Comparison of ENCODE assay signal across 23 cellular contexts in genomic region chr22:38041760-38042584, GRCh38. TPM values are rescaled to one million over a fixed set of nuclear protein-coding genes. Genes with fewer than 3 reads are reported as not detected.
DNase-seq lines count a peak whose midpoint lies in the region; ATAC-seq and TF ChIP-seq lines count a peak whose summit lies in the region.
"Had no signal": no experiment of that assay in that cellular context is flagged by ENCODE, and none has a peak within 500 bp of the region (broad histone marks: within the 10 kb centered on the region; RNA-seq: fewer than 3 reads in every experiment).

No MANE protein-coding gene starts in this region.

- peak overlapping the region; percentile 22 for H3K9ac ChIP-seq in Loucy (ENCODE audit: low read depth, low read length, poor library complexity, severe bottlenecking)
- no peak overlapping the region for H3K9ac ChIP-seq in neural progenitor cell
- H3K9ac ChIP-seq: KMS-11 had no signal

- intact Hi-C loops in CD14-positive monocyte (cut with micrococcal nuclease): no loop called here
- intact Hi-C loops in activated CD8-positive, alpha-beta T cell treated with anti-CD3 and anti-CD28 coated beads for 36 hours (cut with micrococcal nuclease): no loop called here

- H3K79me2 ChIP-seq in Loucy (ENCODE audit: insufficient read depth, low read length) (no peaks in the 10 kb centered on the region), neural progenitor cell (ENCODE audit: low read depth) (no peaks in the 10 kb centered on the region)

- H3K9me3 Mint-ChIP-seq in CD14-positive monocyte (peaks cover 0 to 2% (median 0%) of the 10 kb centered on the region in 7 donors), neural progenitor cell (no peaks in the 10 kb centered on the region)
- H3K9me3 Mint-ChIP-seq in activated CD8-positive, alpha-beta T cell treated with anti-CD3 and anti-CD28 coated beads for 36 hours: no peaks in the 10 kb centered on the region
- H3K9me3 Mint-ChIP-seq: activated naive CD4-positive, alpha-beta T cell treated with anti-CD3 and anti-CD28 coated beads, Interleukin-2, amount 50 U/mL, for 72 hours; activated T-cell treated with anti-CD3 and anti-CD28 coated beads, Interleukin-2, amount 50 U/mL, for 24 hours had no signal

- no peak overlapping the region for H3K4me3 ChIP-seq in Loucy (ENCODE audit: low read length, poor library complexity, severe bottlenecking)
- no peak overlapping the region for H3K4me3 ChIP-seq in neural progenitor cell
- H3K4me3 ChIP-seq: body of pancreas, Peyer's patch, vagina had no signal

- H3K27me3 ChIP-seq in Loucy (ENCODE audit: insufficient read depth, low read length, poor library complexity, severe bottlenecking) (no peaks in the 10 kb centered on the region), neural progenitor cell (no peaks in the 10 kb centered on the region)
- H3K27me3 ChIP-seq: body of pancreas, Peyer's patch, vagina had no signal

- H3F3A ChIP-seq in Loucy (ENCODE audit: low read depth): no peaks in the 10 kb centered on the region
- peaks cover 13% of the 10 kb centered on the region for H3F3A ChIP-seq in neural progenitor cell (ENCODE audit: low read depth)

- H3K36me3 Mint-ChIP-seq in CD14-positive monocyte: no peaks in the 10 kb centered on the region
- H3K36me3 Mint-ChIP-seq in neural progenitor cell: no peaks in the 10 kb centered on the region
- H3K36me3 Mint-ChIP-seq in activated CD8-positive, alpha-beta T cell treated with anti-CD3 and anti-CD28 coated beads for 36 hours (ENCODE audit: low read depth): no peaks in the 10 kb centered on the region
- H3K36me3 Mint-ChIP-seq: activated naive CD4-positive, alpha-beta T cell treated with anti-CD3 and anti-CD28 coated beads, Interleukin-2, amount 50 U/mL, for 72 hours had no signal

- DNase-seq in CD14-positive monocyte (ENCODE audit: low spot score) (no peak), caudate nucleus (lab: John Stamatoyannopoulos, UW) (no peak), neural progenitor cell (ENCODE audit: low spot score) (no peak), COR-L47 (lab: John Stamatoyannopoulos, UW) (no peak)
- no peak for DNase-seq in activated CD8-positive, alpha-beta T cell treated with anti-CD3 and anti-CD28 coated beads for 36 hours
- DNase-seq: activated CD4-positive, alpha-beta T cell treated with anti-CD3 and anti-CD28 coated beads, Interleukin-2, amount 50 U/mL, for 48 hours; activated T-cell treated with anti-CD3 and anti-CD28 coated beads, Interleukin-2, amount 50 U/mL, for 24 hours; body of pancreas; cortex of kidney; NCI-H1417 treated with DMSO at 0.1 percent for 48 hours; NCI-H774; Peyer's patch; stimulated activated CD4-positive, alpha-beta T cell treated with anti-CD3 and anti-CD28 coated beads, Interleukin-1b, Interleukin-23, amount 100 ng/mL, for 48 hours; SW 1271; WERI-Rb-1 had no signal

- peak overlapping the region; percentile 17 for H3K4me2 ChIP-seq in Loucy (ENCODE audit: low read depth, low read length, poor library complexity, severe bottlenecking)
- no peak overlapping the region for H3K4me2 ChIP-seq in neural progenitor cell
- H3K4me2 ChIP-seq: KMS-11 had no signal

- H3K36me3 ChIP-seq in Loucy (ENCODE audit: insufficient read depth, low read length) (no peaks in the 10 kb centered on the region), neural progenitor cell (no peaks in the 10 kb centered on the region)
- H3K36me3 ChIP-seq: Peyer's patch, vagina, WERI-Rb-1 had no signal

- no peaks in the 10 kb centered on the region for H3K9me3 ChIP-seq in Loucy (ENCODE audit: insufficient read depth, low read depth, low read length)
- no peaks in the 10 kb centered on the region for H3K9me3 ChIP-seq in neural progenitor cell (ENCODE audit: low read depth)
- H3K9me3 ChIP-seq: body of pancreas, Peyer's patch, vagina had no signal

- POLR2A ChIA-PET in activated CD8-positive, alpha-beta T cell treated with anti-CD3 and anti-CD28 coated beads for 36 hours (lab: Charles Lee): no interaction called here

- H4K20me1 ChIP-seq in Loucy (ENCODE audit: insufficient read depth, low read length, poor library complexity, severe bottlenecking): no peaks in the 10 kb centered on the region
- H4K20me1 ChIP-seq in neural progenitor cell (ENCODE audit: low read depth): no peaks in the 10 kb centered on the region

- H3K4me1 Mint-ChIP-seq in CD14-positive monocyte: peaks cover 26% of the 10 kb centered on the region
- peaks cover 16% of the 10 kb centered on the region for H3K4me1 Mint-ChIP-seq in neural progenitor cell
- H3K4me1 Mint-ChIP-seq in activated CD8-positive, alpha-beta T cell treated with anti-CD3 and anti-CD28 coated beads for 36 hours (ENCODE audit: low read depth): no peaks in the 10 kb centered on the region

- no peaks in the 10 kb centered on the region for H3K9me2 ChIP-seq in Loucy (replicated peaks; ENCODE audit: low read depth, low read length)

- ATAC-seq in HG02938 (IDR thresholded peaks at IDR 0.05; ENCODE audit: unreplicated experiment) (no peak), SK-N-SH treated with all-trans-retinoic acid at 6 μM for 48 hours (no peak)
- ATAC-seq in activated CD8-positive, alpha-beta T cell treated with anti-CD3 and anti-CD28 coated beads for 36 hours: no peak
- ATAC-seq: activated naive CD4-positive, alpha-beta T cell treated with anti-CD3 and anti-CD28 coated beads, Interleukin-2, amount 50 U/mL, for 72 hours; body of pancreas had no signal

- H3K27ac ChIP-seq in caudate nucleus (ENCODE audit: low read depth, low read length) (peak overlapping the region; percentile 99), neural progenitor cell (no peak overlapping the region)
- H3K27ac ChIP-seq: body of pancreas, KMS-11, Peyer's patch, vagina, WERI-Rb-1 had no signal

- H2AFZ ChIP-seq in Loucy (ENCODE audit: low read length) (no peak overlapping the region; the same call in 1 of the 2 replicates), neural progenitor cell (replicated peaks) (no peak overlapping the region)

- H3K27me3 Mint-ChIP-seq in CD14-positive monocyte (ENCODE audit: low read depth in 3 of 3): peaks cover 0 to 3% (median 2%) of the 10 kb centered on the region in 3 donors
- H3K27me3 Mint-ChIP-seq in neural progenitor cell (ENCODE audit: insufficient read depth, low read depth): peaks cover 22% of the 10 kb centered on the region
- H3K27me3 Mint-ChIP-seq in activated CD8-positive, alpha-beta T cell treated with anti-CD3 and anti-CD28 coated beads for 36 hours: no peaks in the 10 kb centered on the region
- H3K27me3 Mint-ChIP-seq: activated T-cell treated with anti-CD3 and anti-CD28 coated beads, Interleukin-2, amount 50 U/mL, for 24 hours had no signal

- CTCF ChIA-PET in activated CD8-positive, alpha-beta T cell treated with anti-CD3 and anti-CD28 coated beads for 36 hours (lab: Charles Lee): interaction anchor here (2.3 kb wide), 1 partner anchor 10 kb away, joined by 10 read pairs; no protein-coding TSS in a partner anchor

- H3K4me1 ChIP-seq in Loucy (ENCODE audit: insufficient read depth, low read length, poor library complexity, severe bottlenecking) (peaks cover 14% of the 10 kb centered on the region), neural progenitor cell (peaks cover 12% of the 10 kb centered on the region)
- H3K4me1 ChIP-seq: body of pancreas, Peyer's patch had no signal

- TF ChIP-seq CTCF in CD14-positive monocyte (IDR thresholded peaks at IDR 0.05) (no peak), Loucy (conservative IDR thresholded peaks at IDR 0.05; ENCODE audit: low read length) (no peak), neural progenitor cell (IDR thresholded peaks at IDR 0.05) (no peak)
- TF ChIP-seq CTCF in activated CD8-positive, alpha-beta T cell treated with anti-CD3 and anti-CD28 coated beads for 36 hours (IDR thresholded peaks at IDR 0.05): no peak

- H3K4me3 Mint-ChIP-seq in CD14-positive monocyte: peak overlapping the region; percentile 55 to 91
- no peak overlapping the region for H3K4me3 Mint-ChIP-seq in neural progenitor cell
- H3K4me3 Mint-ChIP-seq in activated CD8-positive, alpha-beta T cell treated with anti-CD3 and anti-CD28 coated beads for 36 hours: no peak overlapping the region
- H3K4me3 Mint-ChIP-seq: activated T-cell treated with anti-CD3 and anti-CD28 coated beads, Interleukin-2, amount 50 U/mL, for 24 hours had no signal

- H3K27ac Mint-ChIP-seq in CD14-positive monocyte (peak overlapping the region in 5 of 7 donors; percentile 3 to 23 (median 6)), neural progenitor cell (peak overlapping the region; percentile 38)
- H3K27ac Mint-ChIP-seq in activated CD8-positive, alpha-beta T cell treated with anti-CD3 and anti-CD28 coated beads for 36 hours: no peak overlapping the region
- H3K27ac Mint-ChIP-seq: activated T-cell treated with anti-CD3 and anti-CD28 coated beads, Interleukin-2, amount 50 U/mL, for 24 hours had no signal

TF ChIP-seq in SK-N-SH treated with all-trans-retinoic acid at 6 μM for 48 hours, 23 proteins besides CTCF, POLR2A, EP300 and RAD21 (continues in another document):
- TF ChIP-seq ZNF70 (CRISPR knock-in tag; IDR thresholded peaks at IDR 0.05): no peak
- TF ChIP-seq ZNF565 (CRISPR knock-in tag; conservative IDR thresholded peaks at IDR 0.05; ENCODE audit: low read depth): no peak
- no peak for TF ChIP-seq TOX (CRISPR knock-in tag; IDR thresholded peaks at IDR 0.05; ENCODE audit: borderline replicate concordance)
- TF ChIP-seq ARNTL (CRISPR knock-in tag; IDR thresholded peaks at IDR 0.05; ENCODE audit: borderline replicate concordance, low read depth): no peak
- no peak for TF ChIP-seq GLIS3 (CRISPR knock-in tag; IDR thresholded peaks at IDR 0.05)
- no peak for TF ChIP-seq ZNF8 (CRISPR knock-in tag; IDR thresholded peaks at IDR 0.05)

RNA-seq across cellular contexts. Expression of gene PICK1, which starts 15.2 kb away (rescaled TPM):
- 1 to 10 TPM; 6.4 to 7.2 TPM for polyA plus RNA-seq in CD14-positive monocyte
- 10.7 and 31.8 TPM in 2 replicates for total RNA-seq in neural progenitor cell (ENCODE audit: low replicate concordance)
- 10 to 100 TPM; 13.9 to 14.9 TPM for total RNA-seq in activated CD8-positive, alpha-beta T cell treated with anti-CD3 and anti-CD28 coated beads for 36 hours

RNA-seq across cellular contexts. Expression of gene SLC16A8, which starts 42.0 kb away (rescaled TPM):
- not detected for polyA plus RNA-seq in CD14-positive monocyte
- total RNA-seq in neural progenitor cell (ENCODE audit: low replicate concordance): 1.0 and 3.1 TPM in 2 replicates
- not detected for total RNA-seq in activated CD8-positive, alpha-beta T cell treated with anti-CD3 and anti-CD28 coated beads for 36 hours
- total RNA-seq: body of pancreas, mononuclear cell, Peyer's patch had no signal

RNA-seq across cellular contexts. Expression of gene SOX10, which starts 57.6 kb away (rescaled TPM):
- polyA plus RNA-seq in CD14-positive monocyte: not detected
- total RNA-seq in neural progenitor cell (ENCODE audit: low replicate concordance): 0.99 and 4.5 TPM in 2 replicates
- not detected for total RNA-seq in activated CD8-positive, alpha-beta T cell treated with anti-CD3 and anti-CD28 coated beads for 36 hours
- total RNA-seq: activated naive CD4-positive, alpha-beta T cell treated with anti-CD3 and anti-CD28 coated beads, Interleukin-2, amount 50 U/mL, for 72 hours; epithelial cell of proximal tubule; mononuclear cell had no signal

Comparison
In these comparisons a context has a peak if more than half of its experiments do, and no peak if none do; other contexts are left out.
1. H3K4me3 Mint-ChIP-seq: peak in CD14-positive monocyte (2 of 2); none in neural progenitor cell (single experiment) and activated CD8-positive, alpha-beta T cell treated with anti-CD3 and anti-CD28 coated beads for 36 hours (single experiment).